1 cellular context compared by ENCODE assay signal in genomic region chr10:113735913-113736312, GRCh38.
TF ChIP-seq lines count a peak whose summit lies in the region.

No MANE protein-coding gene starts in this region.

TF ChIP-seq in H1, 55 proteins besides CTCF, POLR2A, EP300 and RAD21 (continued from another document):
- peak; percentile 46; the same call in 1 of the 2 replicates for TF ChIP-seq ATF3 (IDR thresholded peaks at IDR 0.05; ENCODE audit: insufficient read depth, low read depth, low read length)
